In genomic region chr1:38585460-38585859, GRCh38 we compare ENCODE assay signal across 24 cellular contexts.
DNase-seq lines count a peak whose midpoint lies in the region; ATAC-seq and TF ChIP-seq lines count a peak whose summit lies in the region.
"Had no signal": no experiment of that assay in that cellular context is flagged by ENCODE, and none has a peak within 500 bp of the region (broad histone marks: within the 10 kb centered on the region; RNA-seq: fewer than 3 reads in every experiment).

No MANE protein-coding gene starts in this region.

- CTCF ChIA-PET in activated CD8-positive, alpha-beta memory T cell treated with anti-CD3 and anti-CD28 coated beads, Interleukin-2, amount 10 ng/mL, durations not matched to agents 7 days and 5 days (lab: Charles Lee), result interaction anchor here (0.6 to 1.8 kb wide), 4 partner anchors 11 to 455 kb away, joined by 3 to 6 read pairs (median 3); no protein-coding TSS in a partner anchor

- no peaks in the 10 kb centered on the region for H4K20me1 ChIP-seq in hepatocyte (ENCODE audit: insufficient read depth, poor library complexity, severe bottlenecking)
- H4K20me1 ChIP-seq: BLaER1 treated with 17β-estradiol and CSF1 and Interleukin-3, amounts not matched to agents 10 nM and 100 nM had no signal

- peak overlapping the region; percentile 56 for H3K27ac Mint-ChIP-seq in activated naive CD4-positive, alpha-beta T cell treated with anti-CD3 and anti-CD28 coated beads, Interleukin-2, amount 50 U/mL, for 24 hours
- H3K27ac Mint-ChIP-seq in activated CD8-positive, alpha-beta memory T cell treated with anti-CD3 and anti-CD28 coated beads, Interleukin-2, amount 10 ng/mL, durations not matched to agents 7 days and 5 days, result no peak overlapping the region
- H3K27ac Mint-ChIP-seq: CD4-positive, alpha-beta T cell; GM23338; HFFc6 had no signal

- no peak overlapping the region for H3K4me2 ChIP-seq in hepatocyte
- H3K4me2 ChIP-seq: GM23338, PC-9 had no signal

- no peaks in the 10 kb centered on the region for H3K9me3 Mint-ChIP-seq in activated naive CD4-positive, alpha-beta T cell treated with anti-CD3 and anti-CD28 coated beads, Interleukin-2, amount 50 U/mL, for 24 hours
- no peaks in the 10 kb centered on the region for H3K9me3 Mint-ChIP-seq in activated CD8-positive, alpha-beta memory T cell treated with anti-CD3 and anti-CD28 coated beads, Interleukin-2, amount 10 ng/mL, durations not matched to agents 7 days and 5 days (ENCODE audit: low read depth)
- H3K9me3 Mint-ChIP-seq: CD4-positive, alpha-beta T cell had no signal

- ATAC-seq in activated CD8-positive, alpha-beta memory T cell treated with anti-CD3 and anti-CD28 coated beads, Interleukin-2, amount 10 ng/mL, durations not matched to agents 7 days and 5 days, result no peak
- ATAC-seq: GM23338 had no signal

- H3K4me3 ChIP-seq in hepatocyte, result no peak overlapping the region
- H3K4me3 ChIP-seq: BLaER1 treated with 17β-estradiol and CSF1 and Interleukin-3, amounts not matched to agents 10 nM and 100 nM; GM23338; HAP-1; MG63; PC-9 had no signal

- H3K36me3 Mint-ChIP-seq in activated naive CD4-positive, alpha-beta T cell treated with anti-CD3 and anti-CD28 coated beads, Interleukin-2, amount 50 U/mL, for 24 hours, result no peaks in the 10 kb centered on the region
- H3K36me3 Mint-ChIP-seq in activated CD8-positive, alpha-beta memory T cell treated with anti-CD3 and anti-CD28 coated beads, Interleukin-2, amount 10 ng/mL, durations not matched to agents 7 days and 5 days, result no peaks in the 10 kb centered on the region

- H3K27me3 ChIP-seq in hepatocyte, result peaks cover 13% of the 10 kb centered on the region
- H3K27me3 ChIP-seq: MG63 had no signal

- no peak for TF ChIP-seq CTCF in hepatocyte (IDR thresholded peaks at IDR 0.05; ENCODE audit: poor library complexity)

- H3K27me3 Mint-ChIP-seq in activated naive CD4-positive, alpha-beta T cell treated with anti-CD3 and anti-CD28 coated beads, Interleukin-2, amount 50 U/mL, for 24 hours, result peaks cover 5% of the 10 kb centered on the region
- peaks cover 43% of the 10 kb centered on the region for H3K27me3 Mint-ChIP-seq in activated CD8-positive, alpha-beta memory T cell treated with anti-CD3 and anti-CD28 coated beads, Interleukin-2, amount 10 ng/mL, durations not matched to agents 7 days and 5 days

- no peak overlapping the region for H2AFZ ChIP-seq in hepatocyte
- H2AFZ ChIP-seq: GM23338, PC-9 had no signal

- H3K79me2 ChIP-seq in hepatocyte, result no peaks in the 10 kb centered on the region

- no peak overlapping the region for H3K27ac ChIP-seq in hepatocyte
- H3K27ac ChIP-seq: BLaER1 treated with 17β-estradiol and CSF1 and Interleukin-3, amounts not matched to agents 10 nM and 100 nM; PC-9 had no signal

- no peaks in the 10 kb centered on the region for H3K9me2 ChIP-seq in hepatocyte (replicated peaks; ENCODE audit: insufficient read depth)

- no peaks in the 10 kb centered on the region for H3K9me3 ChIP-seq in hepatocyte (ENCODE audit: low read depth)
- H3K9me3 ChIP-seq: MG63 had no signal

- H3K4me3 Mint-ChIP-seq in activated naive CD4-positive, alpha-beta T cell treated with anti-CD3 and anti-CD28 coated beads, Interleukin-2, amount 50 U/mL, for 24 hours, result no peak overlapping the region
- H3K4me3 Mint-ChIP-seq in activated CD8-positive, alpha-beta memory T cell treated with anti-CD3 and anti-CD28 coated beads, Interleukin-2, amount 10 ng/mL, durations not matched to agents 7 days and 5 days, result no peak overlapping the region
- H3K4me3 Mint-ChIP-seq: CD4-positive, alpha-beta T cell; GM23338; HFFc6 had no signal

- no peaks in the 10 kb centered on the region for H3K36me3 ChIP-seq in hepatocyte (replicated peaks; ENCODE audit: insufficient read depth, low read depth)
- H3K36me3 ChIP-seq: BLaER1 treated with 17β-estradiol and CSF1 and Interleukin-3, amounts not matched to agents 10 nM and 100 nM; HAP-1; MG63 had no signal

- H3K4me1 Mint-ChIP-seq in activated naive CD4-positive, alpha-beta T cell treated with anti-CD3 and anti-CD28 coated beads, Interleukin-2, amount 50 U/mL, for 24 hours, result peaks cover 13% of the 10 kb centered on the region
- H3K4me1 Mint-ChIP-seq in activated CD8-positive, alpha-beta memory T cell treated with anti-CD3 and anti-CD28 coated beads, Interleukin-2, amount 10 ng/mL, durations not matched to agents 7 days and 5 days, result peaks cover 10% of the 10 kb centered on the region

- no peak for DNase-seq in activated naive CD4-positive, alpha-beta T cell (lab: John Stamatoyannopoulos, UW)
- DNase-seq in activated CD8-positive, alpha-beta memory T cell treated with anti-CD3 and anti-CD28 coated beads, Interleukin-2, amount 10 ng/mL, durations not matched to agents 7 days and 5 days, result peak; percentile 37
- peak; percentile 14 for DNase-seq in islet precursor cell
- no peak for DNase-seq in pons (ENCODE audit: low spot score)
- no peak for DNase-seq in stimulated activated CD4-positive, alpha-beta T cell treated with anti-CD3 and anti-CD28 coated beads, Interleukin-2, amount 100 ng/mL, for 48 hours
- DNase-seq in hepatocyte (ENCODE audit: low spot score), result no peak
- DNase-seq: CD4-positive, alpha-beta T cell; COR-L47; DMS53; HFFc6; KBM-7; MG63; NCI-H1694; NCI-H2029 treated with DMSO at 0.1 percent for 48 hours; NCI-H446 treated with DMSO at 0.1 percent for 48 hours; NCI-H526; NCI-H82; NK-92 treated with Interleukin-12 subunit alpha and Interleukin-12 subunit beta, amount 100 ng/mL, for 24 hours; PC-9; SHP77 had no signal

- WGBS in hepatocyte (ENCODE audit: low lambda C conversion rate, missing lambda C conversion rate), result 88% methylated on average over 3 of the region's 3 CpGs

- H3K4me1 ChIP-seq in hepatocyte (ENCODE audit: insufficient read depth), result no peaks in the 10 kb centered on the region
- H3K4me1 ChIP-seq: BLaER1 treated with 17β-estradiol and CSF1 and Interleukin-3, amounts not matched to agents 10 nM and 100 nM; HAP-1 had no signal

Comparison
In these comparisons a context has a peak if more than half of its experiments do, and no peak if none do; other contexts are left out.
1. DNase-seq: peak in activated CD8-positive, alpha-beta memory T cell treated with anti-CD3 and anti-CD28 coated beads, Interleukin-2, amount 10 ng/mL, durations not matched to agents 7 days and 5 days (single experiment) and islet precursor cell (single experiment); none in activated naive CD4-positive, alpha-beta T cell (0 of 4), pons (single experiment), stimulated activated CD4-positive, alpha-beta T cell treated with anti-CD3 and anti-CD28 coated beads, Interleukin-2, amount 100 ng/mL, for 48 hours (0 of 2) and hepatocyte (single experiment).